In the genomic region with DNA sequence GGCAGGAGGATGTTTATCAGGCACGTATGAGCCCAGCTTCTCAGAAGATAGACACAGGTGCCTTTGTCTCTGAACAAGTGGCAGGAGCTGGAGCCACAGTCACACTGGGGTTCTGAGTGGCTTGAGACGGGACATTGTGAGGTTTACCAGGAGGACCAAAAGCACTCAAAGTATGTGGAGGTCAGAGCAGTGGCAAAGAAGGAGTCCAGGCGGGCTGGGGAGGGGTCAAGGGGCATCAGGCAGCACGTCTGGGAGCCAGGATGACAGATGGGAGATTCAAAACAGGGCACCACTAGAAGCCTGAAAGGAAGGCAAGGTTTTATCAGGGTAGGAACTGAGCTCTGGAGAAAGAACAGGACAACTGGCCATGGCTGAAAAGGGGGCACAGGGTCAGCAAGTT, we compare ENCODE assay signal across 23 cellular contexts.
"Had no signal": no experiment of that assay in that cellular context is flagged by ENCODE, and none has a peak within 500 bp of the region (broad histone marks: within the 10 kb centered on the region; RNA-seq: fewer than 3 reads in every experiment).

No MANE protein-coding gene starts in this region.

- H3K9me3 Mint-ChIP-seq: activated CD8-positive, alpha-beta T cell treated with anti-CD3 and anti-CD28 coated beads for 36 hours; activated naive CD4-positive, alpha-beta T cell treated with anti-CD3 and anti-CD28 coated beads, Interleukin-2, amount 50 U/mL, for 72 hours; activated T-cell treated with anti-CD3 and anti-CD28 coated beads, Interleukin-2, amount 50 U/mL, for 4 hours; activated T-helper 2 cell treated with anti-CD3 and anti-CD28 coated beads, Interferon-gamma antibody, Interleukin-2, Interleukin-4, amounts not matched to agents 10 μg/mL and 5 μg/mL and 100 μg/mL, durations not matched to agents 14 hours and 24 hours and 36 hours; central memory CD8-positive, alpha-beta T cell; dendritic cell treated with granulocyte-macrophage colony-stimulating factor and Interleukin-4, amounts not matched to agents 40 ng/mL and 50 ng/mL, for 4 days; nephron; stimulated activated naive B cell treated with anti-CD40 and anti-IgM and Interleukin-4, amounts not matched to agents 10 μg/mL and 1 μg/mL and 100 μg/mL, for 72 hours; WTC11 had no signal

- H3K4me1 Mint-ChIP-seq: central memory CD8-positive, alpha-beta T cell; stimulated activated naive B cell treated with anti-CD40 and anti-IgM and Interleukin-4, amounts not matched to agents 10 μg/mL and 1 μg/mL and 100 μg/mL, for 72 hours had no signal

- H3K4me3 Mint-ChIP-seq: activated CD8-positive, alpha-beta T cell treated with anti-CD3 and anti-CD28 coated beads for 36 hours; activated T-cell treated with anti-CD3 and anti-CD28 coated beads, Interleukin-2, amount 50 U/mL, for 4 hours; central memory CD8-positive, alpha-beta T cell; dendritic cell treated with granulocyte-macrophage colony-stimulating factor and Interleukin-4, amounts not matched to agents 40 ng/mL and 50 ng/mL, for 4 days; nephron; stimulated activated naive B cell treated with anti-CD40 and anti-IgM and Interleukin-4, amounts not matched to agents 10 μg/mL and 1 μg/mL and 100 μg/mL, for 72 hours; WTC11 had no signal

- H3K36me3 Mint-ChIP-seq: activated naive CD4-positive, alpha-beta T cell treated with anti-CD3 and anti-CD28 coated beads, Interleukin-2, amount 50 U/mL, for 72 hours; WTC11 had no signal

- H3K27ac ChIP-seq: left lung, lower lobe of right lung, right atrium auricular region, suprapubic skin, tibial artery had no signal

- H3K9me3 ChIP-seq: left lung, lower lobe of right lung, mucosa of descending colon, right atrium auricular region, suprapubic skin, tibial artery had no signal

- H3K4me3 ChIP-seq: left lung, lower lobe of right lung, mucosa of descending colon, right atrium auricular region, suprapubic skin, tibial artery had no signal

- ATAC-seq: activated CD8-positive, alpha-beta T cell treated with anti-CD3 and anti-CD28 coated beads for 36 hours; activated naive CD4-positive, alpha-beta T cell treated with anti-CD3 and anti-CD28 coated beads, Interleukin-2, amount 50 U/mL, for 72 hours; activated T-cell treated with anti-CD3 and anti-CD28 coated beads, Interleukin-2, amount 50 U/mL, for 4 hours; lower lobe of right lung; mucosa of descending colon; stimulated activated naive B cell treated with anti-CD40 and anti-IgM and Interleukin-4, amounts not matched to agents 10 μg/mL and 1 μg/mL and 100 μg/mL, for 72 hours; WTC11 had no signal

- H3K36me3 ChIP-seq: left lung, lower lobe of right lung, right atrium auricular region, suprapubic skin, tibial artery had no signal

- H3K4me1 ChIP-seq: lower lobe of right lung, right atrium auricular region, tibial artery had no signal

- DNase-seq: activated CD4-positive, alpha-beta T cell treated with anti-CD3 and anti-CD28 coated beads, Interleukin-2, amount 50 U/mL, for 1 hour; activated CD8-positive, alpha-beta T cell treated with anti-CD3 and anti-CD28 coated beads for 36 hours; activated naive CD4-positive, alpha-beta T cell; activated T-cell treated with anti-CD3 and anti-CD28 coated beads, Interleukin-2, amount 50 U/mL, for 4 hours; effector CD4-positive, alpha-beta T cell; left lung; lower lobe of right lung; mucosa of descending colon; occipital lobe; stimulated activated CD4-positive, alpha-beta T cell treated with anti-CD3 and anti-CD28 coated beads, Interleukin-15, amount 100 ng/mL, for 24 hours; stimulated activated CD4-positive, alpha-beta T cell treated with anti-CD3 and anti-CD28 coated beads, Interleukin-2, amount 100 ng/mL, for 24 hours; stimulated activated naive B cell treated with anti-CD40 and anti-IgM and Interleukin-4, amounts not matched to agents 10 μg/mL and 1 μg/mL and 100 μg/mL, for 72 hours; T-helper 2 cell; tibial artery had no signal

- FAIRE-seq: frontal cortex had no signal

- H3K27me3 ChIP-seq: left lung, right atrium auricular region, suprapubic skin had no signal

- H3K27ac Mint-ChIP-seq: activated CD8-positive, alpha-beta T cell treated with anti-CD3 and anti-CD28 coated beads for 36 hours; activated T-helper 2 cell treated with anti-CD3 and anti-CD28 coated beads, Interferon-gamma antibody, Interleukin-2, Interleukin-4, amounts not matched to agents 10 μg/mL and 5 μg/mL and 100 μg/mL, durations not matched to agents 14 hours and 24 hours and 36 hours; dendritic cell treated with granulocyte-macrophage colony-stimulating factor and Interleukin-4, amounts not matched to agents 40 ng/mL and 50 ng/mL, for 4 days; stimulated activated naive B cell treated with anti-CD40 and anti-IgM and Interleukin-4, amounts not matched to agents 10 μg/mL and 1 μg/mL and 100 μg/mL, for 72 hours had no signal
